ENCODE assay signal across 22 cellular contexts in the genomic region with DNA sequence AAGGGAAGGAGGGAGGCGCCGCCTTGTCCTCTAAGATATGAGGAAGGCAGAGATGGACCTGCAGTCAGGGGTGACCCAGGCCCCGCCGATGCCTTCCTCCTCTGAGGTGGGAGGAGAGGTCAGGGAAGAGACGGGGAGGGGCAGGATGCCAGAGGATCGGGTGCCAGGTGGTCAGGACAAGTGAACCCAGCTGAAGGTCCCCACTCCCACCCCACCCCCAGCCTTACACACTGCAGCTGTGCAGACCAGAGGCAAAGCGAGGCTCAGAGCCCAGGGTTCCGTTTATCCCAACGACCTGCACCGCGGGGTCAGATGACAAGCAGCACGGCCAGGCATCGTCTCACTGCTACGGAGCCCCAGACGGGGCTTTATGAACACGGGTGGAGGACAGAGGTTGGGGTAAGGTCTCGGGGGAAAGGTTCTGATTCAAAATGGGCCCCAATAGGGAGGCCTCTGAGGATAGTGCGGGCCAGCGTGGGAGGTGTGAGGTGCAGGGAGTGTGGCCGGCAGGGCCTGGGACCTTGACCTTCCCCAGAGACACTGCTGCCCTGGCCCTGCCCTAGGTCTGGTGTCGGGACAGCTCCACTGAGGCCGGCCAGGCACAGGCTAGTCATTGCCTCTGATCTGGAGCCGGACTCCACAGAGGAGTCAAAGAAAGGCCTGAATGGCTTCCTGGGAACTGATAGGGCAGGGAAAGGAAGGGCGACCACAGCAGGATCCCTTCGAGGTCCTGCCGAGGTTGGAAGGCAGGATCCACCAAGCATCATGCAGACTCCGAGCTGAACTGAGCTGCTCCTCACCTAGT.
A peak's percentile ranks its signal among the peaks of the same experiment; 100 is the strongest.
DNase-seq lines count a peak whose midpoint lies in the region; ATAC-seq and TF ChIP-seq lines count a peak whose summit lies in the region.
"Had no signal": no experiment of that assay in that cellular context is flagged by ENCODE, and none has a peak within 500 bp of the region (broad histone marks: within the 10 kb centered on the region; RNA-seq: fewer than 3 reads in every experiment).

No MANE protein-coding gene starts in this region.

- no peak for TF ChIP-seq CTCF in left ventricle myocardium inferior (IDR thresholded peaks at IDR 0.05; ENCODE audit: borderline replicate concordance)
- TF ChIP-seq CTCF in osteoblast (IDR thresholded peaks at IDR 0.05; ENCODE audit: extremely low read depth, low read depth, low read length), result no peak
- no peak for TF ChIP-seq CTCF in ascending aorta (IDR thresholded peaks at IDR 0.05)

- H3K79me2 ChIP-seq in osteoblast (ENCODE audit: insufficient read depth, low read length), result no peaks in the 10 kb centered on the region

- H3K4me3 ChIP-seq in left ventricle myocardium inferior, result no peak overlapping the region
- H3K4me3 ChIP-seq in naive thymus-derived CD4-positive, alpha-beta T cell (ENCODE audit: low read length), result no peak overlapping the region
- H3K4me3 ChIP-seq in osteoblast (ENCODE audit: insufficient read depth, low read length), result no peak overlapping the region
- H3K4me3 ChIP-seq in ascending aorta, result no peak overlapping the region
- H3K4me3 ChIP-seq: GM23248, SJCRH30 had no signal

- no peaks in the 10 kb centered on the region for H3K9me3 ChIP-seq in left ventricle myocardium inferior (replicated peaks)
- H3K9me3 ChIP-seq in naive thymus-derived CD4-positive, alpha-beta T cell (ENCODE audit: control insufficient read depth in 2 of 3, low read length in 3 of 3), result no peaks in the 10 kb centered on the region
- no peaks in the 10 kb centered on the region for H3K9me3 ChIP-seq in osteoblast (ENCODE audit: low read depth, low read length)
- H3K9me3 ChIP-seq in ascending aorta, result no peaks in the 10 kb centered on the region
- H3K9me3 ChIP-seq: SJCRH30 had no signal

- H3K4me1 Mint-ChIP-seq in activated T-helper 17 cell treated with anti-CD3 and anti-CD28 coated beads, Interleukin-2, amount 50 U/mL, for 72 hours, result no peaks in the 10 kb centered on the region
- peaks cover 0 to 2% (median 0%) of the 10 kb centered on the region in 7 donors for H3K4me1 Mint-ChIP-seq in naive thymus-derived CD4-positive, alpha-beta T cell
- H3K4me1 Mint-ChIP-seq: IgD-negative memory B cell had no signal

- H3K27ac ChIP-seq in left ventricle myocardium inferior (replicated peaks) (no peak overlapping the region), osteoblast (ENCODE audit: low read depth, low read length) (no peak overlapping the region), ascending aorta (no peak overlapping the region)
- H3K27ac ChIP-seq in naive thymus-derived CD4-positive, alpha-beta T cell (ENCODE audit: low read depth, low read length), result no peak overlapping the region
- H3K27ac ChIP-seq: GM23248, KMS-11, SJCRH30 had no signal

- intact Hi-C loops in left ventricle myocardium superior (cut with micrococcal nuclease), result no loop called here
- intact Hi-C loops in left ventricle myocardium inferior (cut with micrococcal nuclease), result no loop called here
- intact Hi-C loops in naive thymus-derived CD4-positive, alpha-beta T cell (cut with micrococcal nuclease), result no loop called here
- intact Hi-C loops in ascending aorta (cut with DNase I), result no loop called here

- H3K4me2 ChIP-seq in osteoblast (ENCODE audit: insufficient read depth, low read length), result no peak overlapping the region
- H3K4me2 ChIP-seq: KMS-11 had no signal

- no peak overlapping the region for H3K4me3 Mint-ChIP-seq in activated T-helper 17 cell treated with anti-CD3 and anti-CD28 coated beads, Interleukin-2, amount 50 U/mL, for 72 hours
- H3K4me3 Mint-ChIP-seq in naive thymus-derived CD4-positive, alpha-beta T cell, result no peak overlapping the region
- H3K4me3 Mint-ChIP-seq: CD4-positive, alpha-beta memory T cell; IgD-negative memory B cell had no signal

- CTCF ChIA-PET in naive thymus-derived CD4-positive, alpha-beta T cell (lab: Charles Lee), result no interaction called here

- POLR2A ChIA-PET in naive thymus-derived CD4-positive, alpha-beta T cell (lab: Charles Lee), result no interaction called here

- no peaks in the 10 kb centered on the region for H3K36me3 Mint-ChIP-seq in activated T-helper 17 cell treated with anti-CD3 and anti-CD28 coated beads, Interleukin-2, amount 50 U/mL, for 72 hours (ENCODE audit: low read depth)
- peaks cover 9 to 57% (median 17%) of the 10 kb centered on the region in 5 donors for H3K36me3 Mint-ChIP-seq in naive thymus-derived CD4-positive, alpha-beta T cell
- H3K36me3 Mint-ChIP-seq: IgD-negative memory B cell had no signal

- no peaks in the 10 kb centered on the region for H4K20me1 ChIP-seq in osteoblast (ENCODE audit: insufficient read depth, low read length)

- peak; percentile 30 for ATAC-seq in left ventricle myocardium superior
- ATAC-seq in activated T-helper 17 cell treated with anti-CD3 and anti-CD28 coated beads, Interleukin-2, amount 50 U/mL, for 72 hours (replicated peaks), result no peak
- no peak for ATAC-seq in naive thymus-derived CD4-positive, alpha-beta T cell

- DNase-seq in left ventricle myocardium superior (no peak), left ventricle myocardium inferior (no peak), osteoblast (ENCODE audit: insufficient read length, low spot score, missing footprints) (peak; percentile 49), ascending aorta (ENCODE audit: low spot score in 2 of 2) (no peak), Ammon's horn (ENCODE audit: low spot score) (no peak)
- no peak for DNase-seq in naive thymus-derived CD4-positive, alpha-beta T cell
- no peak for DNase-seq in stimulated activated CD4-positive, alpha-beta T cell treated with anti-CD3 and anti-CD28 coated beads, Interleukin-15, amount 100 ng/mL, for 24 hours
- DNase-seq: C1 segment of cervical spinal cord; CD4-positive, alpha-beta memory T cell; COR-L47; DMS53; GM23248; H7; MM.1S; NCI-H2029; NCI-H446; NCI-H524 treated with DMSO at 0.1 percent for 48 hours; NCI-H774; SJCRH30 had no signal

- H3K9me3 Mint-ChIP-seq in activated T-helper 17 cell treated with anti-CD3 and anti-CD28 coated beads, Interleukin-2, amount 50 U/mL, for 72 hours, result no peaks in the 10 kb centered on the region
- H3K9me3 Mint-ChIP-seq in naive thymus-derived CD4-positive, alpha-beta T cell, result no peaks in the 10 kb centered on the region
- H3K9me3 Mint-ChIP-seq: CD4-positive, alpha-beta memory T cell; IgD-negative memory B cell had no signal

- H3K4me1 ChIP-seq in left ventricle myocardium inferior (no peaks in the 10 kb centered on the region), osteoblast (ENCODE audit: insufficient read depth, low read length) (no peaks in the 10 kb centered on the region), ascending aorta (no peaks in the 10 kb centered on the region)
- no peaks in the 10 kb centered on the region for H3K4me1 ChIP-seq in naive thymus-derived CD4-positive, alpha-beta T cell (ENCODE audit: control insufficient read depth in 2 of 2, insufficient read depth in 2 of 2, low read length in 2 of 2)
- H3K4me1 ChIP-seq: SJCRH30 had no signal

- peak overlapping the region; percentile 59 for H3K27ac Mint-ChIP-seq in activated T-helper 17 cell treated with anti-CD3 and anti-CD28 coated beads, Interleukin-2, amount 50 U/mL, for 72 hours
- H3K27ac Mint-ChIP-seq in naive thymus-derived CD4-positive, alpha-beta T cell, result peak overlapping the region in 5 of 9 donors; percentile 8 to 81 (median 62)
- H3K27ac Mint-ChIP-seq: IgD-negative memory B cell had no signal

- H2AFZ ChIP-seq in osteoblast (ENCODE audit: low read length), result no peak overlapping the region
- H2AFZ ChIP-seq: GM23248 had no signal

- H3K36me3 ChIP-seq in left ventricle myocardium inferior (peaks cover 78% of the 10 kb centered on the region), osteoblast (ENCODE audit: insufficient read depth, low read length) (no peaks in the 10 kb centered on the region), ascending aorta (no peaks in the 10 kb centered on the region)
- peaks cover 0 to 83% (median 4%) of the 10 kb centered on the region in 3 experiments for H3K36me3 ChIP-seq in naive thymus-derived CD4-positive, alpha-beta T cell (ENCODE audit: control insufficient read depth in 2 of 3, insufficient read depth in 3 of 3, low read length in 3 of 3)
- H3K36me3 ChIP-seq: SJCRH30 had no signal

- H3K27me3 ChIP-seq in left ventricle myocardium inferior (ENCODE audit: low read depth) (peaks cover 5% of the 10 kb centered on the region), osteoblast (ENCODE audit: insufficient read depth, low read length) (peaks cover 3% of the 10 kb centered on the region), ascending aorta (no peaks in the 10 kb centered on the region)
- H3K27me3 ChIP-seq in naive thymus-derived CD4-positive, alpha-beta T cell (ENCODE audit: control insufficient read depth in 2 of 2, insufficient read depth in 2 of 2, low read length in 2 of 2), result no peaks in the 10 kb centered on the region
- H3K27me3 ChIP-seq: SJCRH30 had no signal

- no peaks in the 10 kb centered on the region for H3K27me3 Mint-ChIP-seq in activated T-helper 17 cell treated with anti-CD3 and anti-CD28 coated beads, Interleukin-2, amount 50 U/mL, for 72 hours
- no peaks in the 10 kb centered on the region for H3K27me3 Mint-ChIP-seq in naive thymus-derived CD4-positive, alpha-beta T cell
- H3K27me3 Mint-ChIP-seq: CD4-positive, alpha-beta memory T cell had no signal
